Comparison of ENCODE assay signal across 18 cellular contexts in genomic region chr18:51168031-51168742, GRCh38. TPM values are rescaled to one million over a fixed set of nuclear protein-coding genes. Genes with fewer than 3 reads are reported as not detected.
DNase-seq lines count a peak whose midpoint lies in the region; ATAC-seq, FAIRE-seq and TF ChIP-seq lines count a peak whose summit lies in the region.
"Had no signal": no experiment of that assay in that cellular context is flagged by ENCODE, and none has a peak within 500 bp of the region (broad histone marks: within the 10 kb centered on the region; RNA-seq: fewer than 3 reads in every experiment).

No MANE protein-coding gene starts in this region.

- H3K4me2 ChIP-seq in HepG2 (ENCODE audit: low read depth, low read length) = no peak overlapping the region
- H3K4me2 ChIP-seq in SK-N-SH = no peak overlapping the region

- H3K79me2 ChIP-seq in HepG2 (ENCODE audit: insufficient read depth, low read length) (no peaks in the 10 kb centered on the region), SK-N-SH (ENCODE audit: insufficient read depth) (peaks cover 14% of the 10 kb centered on the region)

- FAIRE-seq in HepG2 (lab: Jason Lieb, UNC) = no peak

- TF ChIP-seq CTCF in HepG2 (CRISPR knock-in tag; IDR thresholded peaks at IDR 0.05) = no peak
- no peak for TF ChIP-seq CTCF in right lobe of liver (IDR thresholded peaks at IDR 0.05)
- TF ChIP-seq CTCF in Panc1 (IDR thresholded peaks at IDR 0.05) = peak; percentile 28
- TF ChIP-seq CTCF in epithelial cell of proximal tubule (conservative IDR thresholded peaks at IDR 0.05; ENCODE audit: low read depth, low read length) = peak; percentile 12
- no peak for TF ChIP-seq CTCF in progenitor cell of endocrine pancreas (IDR thresholded peaks at IDR 0.05; ENCODE audit: unreplicated experiment)
- TF ChIP-seq CTCF in SK-N-SH (IDR thresholded peaks at IDR 0.05) = no peak

- no peaks in the 10 kb centered on the region for H3K27me3 Mint-ChIP-seq in progenitor cell of endocrine pancreas
- H3K27me3 Mint-ChIP-seq: activated B cell treated with CpG ODN at 0.5 μM for 24 hours had no signal

- H3K36me3 ChIP-seq in HepG2 (replicated peaks in 1 of 2; ENCODE audit: control insufficient read depth in 1 of 2, insufficient read depth in 2 of 2, low read length in 2 of 2) (no peaks in the 10 kb centered on the region), right lobe of liver (no peaks in the 10 kb centered on the region), Panc1 (ENCODE audit: control insufficient read depth, insufficient read depth, low read length) (no peaks in the 10 kb centered on the region), SK-N-SH (replicated peaks in 1 of 2; ENCODE audit: control insufficient read depth in 1 of 2, insufficient read depth in 2 of 2, low read length in 1 of 2) (peaks cover 4 to 5% of the 10 kb centered on the region in 2 experiments)
- H3K36me3 ChIP-seq: esophagus squamous epithelium, SJSA1 had no signal

- no peaks in the 10 kb centered on the region for H3K9me3 Mint-ChIP-seq in progenitor cell of endocrine pancreas (ENCODE audit: low read depth)
- H3K9me3 Mint-ChIP-seq: activated B cell treated with CpG ODN at 0.5 μM for 24 hours had no signal

- H3K9ac ChIP-seq in HepG2 (ENCODE audit: insufficient read depth, low read depth, low read length) (no peak overlapping the region), SK-N-SH (no peak overlapping the region)

- intact Hi-C loops in HepG2 (cut with micrococcal nuclease; ENCODE audit: unreplicated experiment) = no loop called here
- intact Hi-C loops in right lobe of liver (cut with DNase I) = no loop called here
- intact Hi-C loops in Panc1 (cut with micrococcal nuclease; ENCODE audit: unreplicated experiment) = no loop called here

- H3K9me3 ChIP-seq in HepG2 (ENCODE audit: low read length) (no peaks in the 10 kb centered on the region), right lobe of liver (no peaks in the 10 kb centered on the region), Panc1 (ENCODE audit: control insufficient read depth, insufficient read depth, low read depth, low read length) (no peaks in the 10 kb centered on the region), SK-N-SH (no peaks in the 10 kb centered on the region)
- H3K9me3 ChIP-seq: esophagus squamous epithelium, psoas muscle, SJSA1 had no signal

- BruUV-seq in HepG2 (replicated peaks; lab: Mats Ljungman, UMichigan) = no TSS peak
- BruUV-seq in Panc1 (replicated peaks; lab: Mats Ljungman, UMichigan) = no TSS peak

- no peaks in the 10 kb centered on the region for H3K9me2 ChIP-seq in SK-N-SH

- no peak for TF ChIP-seq EP300 in HepG2 (IDR thresholded peaks at IDR 0.05; ENCODE audit: low read depth in 2 of 2, low read length in 2 of 2)
- TF ChIP-seq EP300 in HepG2 (CRISPR knock-in tag; IDR thresholded peaks at IDR 0.05; ENCODE audit: borderline replicate concordance) = no peak
- no peak for TF ChIP-seq EP300 in SK-N-SH (IDR thresholded peaks at IDR 0.05; ENCODE audit: borderline replicate concordance in 1 of 2, low read depth in 1 of 2, low read length in 1 of 2)

- POLR2A ChIA-PET in HepG2 (lab: Yijun Ruan, JAX) (no interaction called here), Panc1 (lab: Charles Lee) (no interaction called here), SK-N-SH (lab: Yijun Ruan, JAX) (no interaction called here)

- TF ChIP-seq POLR2A in HepG2 (IDR thresholded peaks at IDR 0.05; ENCODE audit: insufficient read depth in 1 of 2, low read depth in 2 of 2, low read length in 2 of 2) (no peak), right lobe of liver (IDR thresholded peaks at IDR 0.05) (no peak)

- ATAC-seq in HepG2 (no peak; the same call in 1 of the 3 replicates), right lobe of liver (no peak), Panc1 (no peak), GM18868 (IDR thresholded peaks at IDR 0.05; ENCODE audit: unreplicated experiment) (no peak)
- ATAC-seq: psoas muscle had no signal

- H4K20me1 ChIP-seq in HepG2 (ENCODE audit: insufficient read depth, low read length) (no peaks in the 10 kb centered on the region), SK-N-SH (ENCODE audit: insufficient read depth) (peaks cover 20% of the 10 kb centered on the region)

- H3K4me3 Mint-ChIP-seq in progenitor cell of endocrine pancreas (ENCODE audit: low read depth) = no peak overlapping the region
- H3K4me3 Mint-ChIP-seq: activated B cell treated with CpG ODN at 0.5 μM for 24 hours had no signal

- H3K4me1 ChIP-seq in HepG2 (ENCODE audit: insufficient read depth, low read length) = no peaks in the 10 kb centered on the region
- H3K4me1 ChIP-seq in right lobe of liver = peaks cover 0 to 8% (median 3%) of the 10 kb centered on the region in 4 donors
- no peaks in the 10 kb centered on the region for H3K4me1 ChIP-seq in Panc1 (ENCODE audit: control insufficient read depth, insufficient read depth, low read length)
- no peaks in the 10 kb centered on the region; a peak in 1 of 4 replicates for H3K4me1 ChIP-seq in SK-N-SH (ENCODE audit: control insufficient read depth in 1 of 2, insufficient read depth in 2 of 2, low read depth in 1 of 2, low read length in 1 of 2)
- H3K4me1 ChIP-seq: esophagus squamous epithelium, psoas muscle, SJSA1 had no signal

- H3K36me3 Mint-ChIP-seq in progenitor cell of endocrine pancreas (ENCODE audit: insufficient read depth) = peaks cover 3% of the 10 kb centered on the region

- no peak for TF ChIP-seq RAD21 in HepG2 (CRISPR knock-in tag; IDR thresholded peaks at IDR 0.05)
- no peak for TF ChIP-seq RAD21 in SK-N-SH (IDR thresholded peaks at IDR 0.05; ENCODE audit: low read length)

- DNase-seq in HepG2 (ENCODE audit: low spot score) = no peak
- DNase-seq in right lobe of liver = no peak
- DNase-seq in Panc1 (ENCODE audit: low read depth, low spot score) = no peak
- DNase-seq in epithelial cell of proximal tubule (ENCODE audit: low read depth) = no peak
- DNase-seq in progenitor cell of endocrine pancreas (ENCODE audit: low spot score, unreplicated experiment) = no peak
- DNase-seq in stimulated activated CD4-positive, alpha-beta T cell treated with anti-CD3 and anti-CD28 coated beads, Interleukin-12 subunit alpha, Interleukin-12 subunit beta, amount 100 ng/mL, for 4 hours = no peak
- no peak for DNase-seq in SK-N-SH
- DNase-seq: activated B cell treated with CpG ODN at 0.5 μM for 24 hours; activated effector memory CD4-positive, alpha-beta T cell treated with anti-CD3 and anti-CD28 coated beads, Interleukin-2, amount 50 U/mL, for 16 hours; cerebellar nuclear complex; esophagus squamous epithelium; IMR-90; NCI-H1694; NCI-H774; psoas muscle; stimulated activated CD4-positive, alpha-beta T cell treated with anti-CD3 and anti-CD28 coated beads, Interleukin-1b, Interleukin-23, amount 100 ng/mL, for 48 hours had no signal

- H3K27ac ChIP-seq in HepG2 (ENCODE audit: extremely low read length, insufficient read depth, low read length) (no peak overlapping the region), right lobe of liver (no peak overlapping the region), Panc1 (ENCODE audit: low read length) (no peak overlapping the region), SK-N-SH (ENCODE audit: low read depth in 2 of 2, low read length in 1 of 2) (no peak overlapping the region)
- H3K27ac ChIP-seq: esophagus squamous epithelium, psoas muscle, SJSA1 had no signal

- H2AFZ ChIP-seq in HepG2 (ENCODE audit: low read length) = no peak overlapping the region
- H2AFZ ChIP-seq in SK-N-SH (ENCODE audit: low read depth) = no peak overlapping the region

- 83% methylated on average over 4 of the region's 5 CpGs for WGBS in HepG2 (ENCODE audit: low lambda C conversion rate)
- 63% methylated on average over 4 of the region's 5 CpGs for WGBS in right lobe of liver (ENCODE audit: insufficient coverage, low coverage, low lambda C conversion rate, missing lambda C conversion rate)
- 80% methylated on average over 5 of the region's 5 CpGs for WGBS in SK-N-SH (ENCODE audit: low lambda C conversion rate)

- no peak overlapping the region for H3K27ac Mint-ChIP-seq in progenitor cell of endocrine pancreas
- H3K27ac Mint-ChIP-seq: activated B cell treated with CpG ODN at 0.5 μM for 24 hours had no signal

- CTCF ChIA-PET in HepG2 (lab: Yijun Ruan, JAX; ENCODE audit: low intra/inter-chr PET ratio, low total read pairs) = no interaction called here
- CTCF ChIA-PET in Panc1 (lab: Charles Lee) = no interaction called here
- CTCF ChIA-PET in SK-N-SH (lab: Yijun Ruan, JAX) = interaction anchor here (1.5 kb wide), 1 partner anchor 14 kb away, joined by 5 read pairs; no protein-coding TSS in a partner anchor

- H3K4me3 ChIP-seq in HepG2 (replicated peaks in 1 of 3; ENCODE audit: insufficient read depth in 1 of 3, low read depth in 2 of 3, low read length in 3 of 3) (no peak overlapping the region), right lobe of liver (no peak overlapping the region), Panc1 (ENCODE audit: low read depth in 2 of 2, low read length in 2 of 2) (no peak overlapping the region), epithelial cell of proximal tubule (ENCODE audit: low read depth, low read length) (no peak overlapping the region), SK-N-SH (ENCODE audit: low read depth in 2 of 2, low read length in 1 of 2) (no peak overlapping the region)
- H3K4me3 ChIP-seq: esophagus squamous epithelium, psoas muscle, SJSA1 had no signal

- H3K4me1 Mint-ChIP-seq in progenitor cell of endocrine pancreas (ENCODE audit: low read depth) = no peaks in the 10 kb centered on the region

- in situ Hi-C loops in HepG2 (cut with HindIII; ENCODE audit: extremely low pct_ligation_motif_present, low pct_unique_long_range_greater_than_20kb) (no loop called here), Panc1 (cut with HindIII; ENCODE audit: low pct_unique_long_range_greater_than_20kb, low sequenced_read_pairs) (no loop called here)

- H3K27me3 ChIP-seq in HepG2 (ENCODE audit: control insufficient read depth in 1 of 2, insufficient read depth in 2 of 2, low read length in 2 of 2) = no peaks in the 10 kb centered on the region
- H3K27me3 ChIP-seq in right lobe of liver = no peaks in the 10 kb centered on the region
- no peaks in the 10 kb centered on the region for H3K27me3 ChIP-seq in Panc1 (ENCODE audit: control insufficient read depth, insufficient read depth, low read length)
- no peaks in the 10 kb centered on the region for H3K27me3 ChIP-seq in SK-N-SH (ENCODE audit: insufficient read depth)
- H3K27me3 ChIP-seq: esophagus squamous epithelium, SJSA1 had no signal

- H3F3A ChIP-seq in SK-N-SH (replicated peaks; ENCODE audit: insufficient read depth) = peaks cover 4% of the 10 kb centered on the region

RNA-seq across cellular contexts. Expression of gene MEX3C, which starts 29.3 kb away (rescaled TPM):
- total RNA-seq in HepG2 (2016; rRNA removed; fragmentation: Illumina TruSeq; extraction: Trizol) = 36.4 and 36.7 TPM in 2 replicates
- 5.1 and 5.6 TPM in 2 replicates for total RNA-seq in HepG2 (2016; cell fraction: cytosol; rRNA removed; fragmentation: Illumina TruSeq; extraction: Trizol; ENCODE audit: low read depth)
- 36.6 and 39.9 TPM in 2 replicates for total RNA-seq in HepG2 (2016; cell fraction: insoluble cytoplasmic fraction; rRNA removed; fragmentation: Illumina TruSeq; extraction: Trizol)
- total RNA-seq in HepG2 (2016; cell fraction: membrane; rRNA removed; fragmentation: Illumina TruSeq; extraction: Trizol) = 25.8 and 26.4 TPM in 2 replicates
- 46.3 and 52.7 TPM in 2 replicates for total RNA-seq in HepG2 (2016; cell fraction: nucleus; rRNA removed; fragmentation: Illumina TruSeq; extraction: Trizol)
- 32.2 and 34.8 TPM in 2 replicates for polyA plus RNA-seq in HepG2 (2011; rRNA removed)
- 15.5 and 20.6 TPM in 2 replicates for polyA plus RNA-seq in HepG2 (2011; cell fraction: cytosol; rRNA removed)
- 13.8 and 16.8 TPM in 2 replicates for polyA plus RNA-seq in HepG2 (2011; cell fraction: nucleus; rRNA removed)
- 33.3 and 34.4 TPM in 2 replicates for polyA plus RNA-seq in HepG2 (2012)
- 1.6 and 1.7 TPM in 2 replicates for polyA plus RNA-seq in HepG2 (2016; cell fraction: cytosol; fragmentation: Illumina TruSeq; extraction: Trizol; ENCODE audit: low read depth)
- polyA plus RNA-seq in HepG2 (2016; cell fraction: insoluble cytoplasmic fraction; fragmentation: Illumina TruSeq; extraction: Trizol; ENCODE audit: low read depth) = 31.2 and 31.8 TPM in 2 replicates
- 10.0 and 11.0 TPM in 2 replicates for polyA plus RNA-seq in HepG2 (2016; cell fraction: membrane; fragmentation: Illumina TruSeq; extraction: Trizol; ENCODE audit: low read depth)
- polyA plus RNA-seq in HepG2 (2016; cell fraction: nucleus; fragmentation: Illumina TruSeq; extraction: Trizol; ENCODE audit: insufficient read depth, low read depth) = 22.4 and 22.7 TPM in 2 replicates
- 25.7 and 38.6 TPM in 2 replicates for polyA minus RNA-seq in HepG2 (2011; rRNA and poly(A)+ RNA removed; ENCODE audit: low replicate concordance)
- 28.8 and 32.2 TPM in 2 replicates for polyA minus RNA-seq in HepG2 (2011; cell fraction: cytosol; rRNA and poly(A)+ RNA removed)
- 68.2 and 81.1 TPM in 2 replicates for polyA minus RNA-seq in HepG2 (2011; cell fraction: nucleus; rRNA and poly(A)+ RNA removed)
- total RNA-seq in right lobe of liver = 10 to 100 TPM in 2 of 6 experiments, 1 to 10 TPM in 4; 8.2 to 13.6 (median 9.6) TPM
- 29.0 TPM for total RNA-seq in Panc1 (2021; ENCODE audit: unreplicated experiment)
- 17.2 TPM for polyA plus RNA-seq in Panc1 (2012; ENCODE audit: insufficient read length)
- 47.1 and 52.4 TPM in 2 replicates for total RNA-seq in epithelial cell of proximal tubule
- total RNA-seq in progenitor cell of endocrine pancreas = 86.2 and 91.1 TPM in 2 replicates
- polyA plus RNA-seq in SK-N-SH (2012; rRNA removed) = 25.1 and 29.9 TPM in 2 replicates
- polyA plus RNA-seq in SK-N-SH (2012; cell fraction: cytosol; rRNA removed) = 28.4 and 29.5 TPM in 2 replicates
- 9.1 and 20.1 TPM in 2 replicates for polyA plus RNA-seq in SK-N-SH (2012; cell fraction: nucleus; rRNA removed)

Comparison
In these comparisons a context has a peak if more than half of its experiments do, and no peak if none do; other contexts are left out.
1. CTCF ChIP-seq: peak in Panc1 (single experiment) and epithelial cell of proximal tubule (single experiment); none in HepG2 (single experiment), right lobe of liver (0 of 4), progenitor cell of endocrine pancreas (single experiment) and SK-N-SH (single experiment).